In the genomic region with DNA sequence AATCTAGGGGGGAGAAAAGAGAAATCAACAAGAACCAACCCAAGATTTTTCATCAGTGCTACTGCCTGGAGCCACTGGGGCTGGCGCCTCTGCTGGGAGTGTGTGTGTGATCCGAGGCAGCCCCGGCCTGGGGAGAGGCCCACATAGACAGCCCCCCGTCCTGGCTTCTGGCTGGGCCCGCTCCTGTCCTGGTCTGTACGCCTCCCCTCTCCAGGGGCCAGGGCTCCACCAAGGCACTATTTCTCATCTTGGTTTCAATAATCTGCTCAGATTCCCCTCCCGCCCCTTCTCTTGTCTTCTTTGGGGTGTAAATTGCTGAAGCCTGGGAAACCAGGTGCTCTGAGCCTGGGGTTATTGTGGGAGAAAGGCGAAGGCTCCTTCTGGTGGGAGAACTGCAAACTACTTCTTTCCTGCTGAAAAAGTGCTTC, we compare ENCODE assay signal across 1 cellular context.
TF ChIP-seq lines count a peak whose summit lies in the region.

No MANE protein-coding gene starts in this region.

TF ChIP-seq in HCT116, 20 proteins besides CTCF, POLR2A, EP300 and RAD21 (continued from another document):
- TF ChIP-seq, protein P1, sequence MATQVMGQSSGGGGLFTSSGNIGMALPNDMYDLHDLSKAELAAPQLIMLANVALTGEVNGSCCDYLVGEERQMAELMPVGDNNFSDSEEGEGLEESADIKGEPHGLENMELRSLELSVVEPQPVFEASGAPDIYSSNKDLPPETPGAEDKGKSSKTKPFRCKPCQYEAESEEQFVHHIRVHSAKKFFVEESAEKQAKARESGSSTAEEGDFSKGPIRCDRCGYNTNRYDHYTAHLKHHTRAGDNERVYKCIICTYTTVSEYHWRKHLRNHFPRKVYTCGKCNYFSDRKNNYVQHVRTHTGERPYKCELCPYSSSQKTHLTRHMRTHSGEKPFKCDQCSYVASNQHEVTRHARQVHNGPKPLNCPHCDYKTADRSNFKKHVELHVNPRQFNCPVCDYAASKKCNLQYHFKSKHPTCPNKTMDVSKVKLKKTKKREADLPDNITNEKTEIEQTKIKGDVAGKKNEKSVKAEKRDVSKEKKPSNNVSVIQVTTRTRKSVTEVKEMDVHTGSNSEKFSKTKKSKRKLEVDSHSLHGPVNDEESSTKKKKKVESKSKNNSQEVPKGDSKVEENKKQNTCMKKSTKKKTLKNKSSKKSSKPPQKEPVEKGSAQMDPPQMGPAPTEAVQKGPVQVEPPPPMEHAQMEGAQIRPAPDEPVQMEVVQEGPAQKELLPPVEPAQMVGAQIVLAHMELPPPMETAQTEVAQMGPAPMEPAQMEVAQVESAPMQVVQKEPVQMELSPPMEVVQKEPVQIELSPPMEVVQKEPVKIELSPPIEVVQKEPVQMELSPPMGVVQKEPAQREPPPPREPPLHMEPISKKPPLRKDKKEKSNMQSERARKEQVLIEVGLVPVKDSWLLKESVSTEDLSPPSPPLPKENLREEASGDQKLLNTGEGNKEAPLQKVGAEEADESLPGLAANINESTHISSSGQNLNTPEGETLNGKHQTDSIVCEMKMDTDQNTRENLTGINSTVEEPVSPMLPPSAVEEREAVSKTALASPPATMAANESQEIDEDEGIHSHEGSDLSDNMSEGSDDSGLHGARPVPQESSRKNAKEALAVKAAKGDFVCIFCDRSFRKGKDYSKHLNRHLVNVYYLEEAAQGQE (IDR thresholded peaks at IDR 0.05; ENCODE audit: low read depth), result no peak
- TF ChIP-seq CBX3 (IDR thresholded peaks at IDR 0.05; ENCODE audit: low read depth) (no peak), FOSL1 (IDR thresholded peaks at IDR 0.05; ENCODE audit: low read depth) (no peak), ELF1 (IDR thresholded peaks at IDR 0.05; ENCODE audit: borderline replicate concordance, low read depth) (no peak), EGR1 (IDR thresholded peaks at IDR 0.05; ENCODE audit: low read depth) (no peak), SIN3A (IDR thresholded peaks at IDR 0.05; ENCODE audit: low read depth) (no peak), YY1 (IDR thresholded peaks at IDR 0.05; ENCODE audit: extremely low read depth, insufficient replicate concordance, low read depth, low read length) (no peak), CEBPB (IDR thresholded peaks at IDR 0.05; ENCODE audit: low read depth) (no peak), ZNF274 (IDR thresholded peaks at IDR 0.05; ENCODE audit: low read depth, low read length) (no peak), SRF (IDR thresholded peaks at IDR 0.05; ENCODE audit: low read depth) (no peak), EZH2 (IDR thresholded peaks at IDR 0.05) (no peak)
- TF ChIP-seq, protein P2, sequence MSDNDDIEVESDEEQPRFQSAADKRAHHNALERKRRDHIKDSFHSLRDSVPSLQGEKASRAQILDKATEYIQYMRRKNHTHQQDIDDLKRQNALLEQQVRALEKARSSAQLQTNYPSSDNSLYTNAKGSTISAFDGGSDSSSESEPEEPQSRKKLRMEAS (IDR thresholded peaks at IDR 0.05), result no peak
- TF ChIP-seq, protein P3, sequence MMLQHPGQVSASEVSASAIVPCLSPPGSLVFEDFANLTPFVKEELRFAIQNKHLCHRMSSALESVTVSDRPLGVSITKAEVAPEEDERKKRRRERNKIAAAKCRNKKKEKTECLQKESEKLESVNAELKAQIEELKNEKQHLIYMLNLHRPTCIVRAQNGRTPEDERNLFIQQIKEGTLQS (IDR thresholded peaks at IDR 0.05), result no peak
TF ChIP-seq in HCT116: peak in this region for 0.
